8 cellular contexts compared by ENCODE assay signal in the genomic region with DNA sequence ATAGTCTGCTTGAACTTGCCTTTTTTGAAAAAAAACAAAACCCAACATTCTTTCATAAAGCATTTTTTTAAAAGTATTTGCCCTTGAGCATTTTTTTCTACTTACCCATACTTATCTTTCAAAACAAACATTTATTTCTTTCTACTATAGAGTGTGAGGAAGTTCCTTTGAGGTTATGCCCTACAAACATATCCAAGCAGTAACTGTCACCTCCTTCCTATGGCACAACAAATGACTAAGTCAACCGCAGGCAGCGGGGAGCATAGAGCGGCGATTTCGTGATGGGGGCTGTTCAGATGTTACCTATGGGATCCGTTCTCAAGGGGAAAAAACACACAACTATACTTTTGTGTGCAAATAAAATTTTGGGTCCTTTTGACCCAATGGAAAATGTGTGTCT. TPM values are rescaled to one million over a fixed set of nuclear protein-coding genes. Genes with fewer than 3 reads are reported as not detected.
DNase-seq lines count a peak whose midpoint lies in the region; FAIRE-seq and TF ChIP-seq lines count a peak whose summit lies in the region.

No MANE protein-coding gene starts in this region.

- FAIRE-seq in GM19239 (lab: Jason Lieb, UNC) (peak; percentile 84), small intestine (lab: Jason Lieb, UNC) (no peak)

- no peaks in the 10 kb centered on the region for H3K9me2 ChIP-seq in PC-9 (ENCODE audit: insufficient read depth)

- peaks cover 3% of the 10 kb centered on the region; the same call in 1 of the 2 replicates for H3K9me3 ChIP-seq in PC-9 (ENCODE audit: insufficient read depth, low read depth)
- no peaks in the 10 kb centered on the region for H3K9me3 ChIP-seq in small intestine (ENCODE audit: control insufficient read depth, low read depth)
- H3K9me3 ChIP-seq in HAP-1 = no peaks in the 10 kb centered on the region
- no peaks in the 10 kb centered on the region for H3K9me3 ChIP-seq in tibial nerve

- H3F3A ChIP-seq in PC-9 (ENCODE audit: insufficient read depth, low read depth) = peaks cover 29% of the 10 kb centered on the region

- H3K4me3 ChIP-seq in PC-9 (no peak overlapping the region), small intestine (ENCODE audit: low read depth in 1 of 2, low read length in 2 of 2) (no peak overlapping the region), HAP-1 (no peak overlapping the region), tibial nerve (no peak overlapping the region)

- H3K4me2 ChIP-seq in PC-9 = peak overlapping the region; percentile 70

- no peaks in the 10 kb centered on the region for H3K79me2 ChIP-seq in PC-9 (ENCODE audit: low read depth)

- H3K27ac ChIP-seq in PC-9 (peak overlapping the region; percentile 90), small intestine (ENCODE audit: low read depth in 1 of 2, low read length in 1 of 2) (no peak overlapping the region), tibial nerve (no peak overlapping the region)

- TF ChIP-seq CTCF in PC-9 (conservative IDR thresholded peaks at IDR 0.05) (no peak), tibial nerve (IDR thresholded peaks at IDR 0.05) (no peak)

- no peak for TF ChIP-seq EP300 in tibial nerve (IDR thresholded peaks at IDR 0.05)

- H3K27me3 ChIP-seq in PC-9 (ENCODE audit: insufficient read depth, low read depth) = no peaks in the 10 kb centered on the region
- no peaks in the 10 kb centered on the region for H3K27me3 ChIP-seq in small intestine (ENCODE audit: control insufficient read depth in 2 of 2, insufficient read depth in 2 of 2, low read length in 2 of 2)
- peaks cover 25% of the 10 kb centered on the region for H3K27me3 ChIP-seq in HAP-1 (ENCODE audit: low read depth)
- H3K27me3 ChIP-seq in tibial nerve = no peaks in the 10 kb centered on the region

- CTCF ChIA-PET in PC-9 (lab: Charles Lee) = no interaction called here

- H2AFZ ChIP-seq in PC-9 = no peak overlapping the region

- BruUV-seq in PC-9 (replicated peaks; lab: Mats Ljungman, UMichigan) = no TSS peak

- intact Hi-C loops in PC-9 (cut with micrococcal nuclease; ENCODE audit: unreplicated experiment) = loop anchor here (1.0 to 2.0 kb wide), 3 partner anchors 17 to 139 kb away; no protein-coding TSS in a partner anchor

- H4K20me1 ChIP-seq in PC-9 (ENCODE audit: insufficient read depth) = no peaks in the 10 kb centered on the region

- peaks cover 77% of the 10 kb centered on the region for H3K4me1 ChIP-seq in PC-9 (replicated peaks; ENCODE audit: insufficient read depth)
- peaks cover 0 to 8% of the 10 kb centered on the region in 2 donors for H3K4me1 ChIP-seq in small intestine (ENCODE audit: control insufficient read depth in 2 of 2, insufficient read depth in 1 of 2, low read depth in 1 of 2, low read length in 1 of 2)
- H3K4me1 ChIP-seq in HAP-1 = peaks cover 10% of the 10 kb centered on the region
- H3K4me1 ChIP-seq in tibial nerve = peaks cover 0 to 20% (median 4%) of the 10 kb centered on the region in 4 donors

- DNase-seq in GM19239 (ENCODE audit: insufficient read length, low spot score) = no peak
- peak; percentile 62 to 99 for DNase-seq in PC-9
- peak; percentile 23 for DNase-seq in amniotic stem cell (lab: John Stamatoyannopoulos, UW)
- peak; percentile 18 for DNase-seq in small intestine
- no peak for DNase-seq in OCI-M2 (lab: John Stamatoyannopoulos, UW; ENCODE audit: unreplicated experiment)
- DNase-seq in HAP-1 (ENCODE audit: low spot score in 2 of 2) = no peak
- no peak for DNase-seq in tibial nerve (ENCODE audit: low spot score in 2 of 2)
- DNase-seq in NCI-H345 (lab: John Stamatoyannopoulos, UW) = no peak

- H3K36me3 ChIP-seq in PC-9 (ENCODE audit: low read depth) (no peaks in the 10 kb centered on the region), small intestine (ENCODE audit: control insufficient read depth in 2 of 2, insufficient read depth in 2 of 2, low read length in 2 of 2) (no peaks in the 10 kb centered on the region), HAP-1 (replicated peaks) (no peaks in the 10 kb centered on the region), tibial nerve (no peaks in the 10 kb centered on the region)

- no peak for TF ChIP-seq POLR2A in tibial nerve (IDR thresholded peaks at IDR 0.05)

- 53 to 85% (median 66%) methylated on average over 6 of the region's 6 CpGs for WGBS in small intestine, 3 donors
- 71 to 78% methylated on average over 6 of the region's 6 CpGs for WGBS in tibial nerve, 2 donors

- in situ Hi-C loops in HAP-1 (cut with MboI; ENCODE audit: low sequenced_read_pairs) = no loop called here

- POLR2A ChIA-PET in PC-9 (lab: Charles Lee; ENCODE audit: unreplicated experiment) = no interaction called here

RNA-seq across cellular contexts. Expression of a gene that starts 19.4 kb away (rescaled TPM):
- total RNA-seq in PC-9 (2021) = 13.1 and 18.3 TPM in 2 replicates
- polyA plus RNA-seq in small intestine = 10 to 100 TPM in 2 of 3 donors, 1 to 10 TPM in 1; 6.5 to 28.6 (median 11.9) TPM
- 100 to 1,000 TPM; 101 to 195 (median 169) TPM for total RNA-seq in tibial nerve

Comparison
In these comparisons a context has a peak if more than half of its experiments do, and no peak if none do; other contexts are left out.
1. DNase-seq: peak in PC-9 (2 of 2), amniotic stem cell (single experiment) and small intestine (single experiment); none in GM19239 (single experiment), OCI-M2 (single experiment), HAP-1 (0 of 2), tibial nerve (0 of 2) and NCI-H345 (single experiment).